ENCODE assay signal across 13 cellular contexts in genomic region chr2:8821276-8822217, GRCh38.
DNase-seq lines count a peak whose midpoint lies in the region; ATAC-seq lines count a peak whose summit lies in the region.
"Had no signal": no experiment of that assay in that cellular context is flagged by ENCODE, and none has a peak within 500 bp of the region (broad histone marks: within the 10 kb centered on the region; RNA-seq: fewer than 3 reads in every experiment).

No MANE protein-coding gene starts in this region.

- peaks cover 4% of the 10 kb centered on the region for H3K79me2 ChIP-seq in ACC112 (ENCODE audit: control insufficient read depth, insufficient read depth, low read length, unreplicated experiment)

- H3K4me1 ChIP-seq in ACC112 (ENCODE audit: control insufficient read depth, insufficient read depth, low read length, unreplicated experiment) (peaks cover 11% of the 10 kb centered on the region), muscle layer of colon (ENCODE audit: insufficient read depth, low read length) (peaks cover 23% of the 10 kb centered on the region)
- H3K4me1 ChIP-seq: foreskin keratinocyte had no signal

- H3K27ac ChIP-seq in ACC112 (ENCODE audit: low read depth, low read length) (0 out of 2 replicates have a peak overlapping the region, but pooled peaks have one; percentile 8), muscle layer of colon (ENCODE audit: low read depth, low read length) (peak overlapping the region; percentile 12)
- H3K27ac ChIP-seq: foreskin keratinocyte had no signal

- DNase-seq in MV-4-11 (lab: John Stamatoyannopoulos, UW) (peak; percentile 83), fibroblast of gingiva (ENCODE audit: low read depth) (peak; percentile 92), KG1 (lab: John Stamatoyannopoulos, UW) (no peak), GDM1 (lab: John Stamatoyannopoulos, UW) (no peak)
- DNase-seq: activated T-cell treated with anti-CD3 and anti-CD28 coated beads, Interleukin-2, amount 50 U/mL, for 24 hours; CD4-positive, CD25-positive, alpha-beta regulatory T cell; MG63 had no signal

- H3K9ac ChIP-seq in muscle layer of colon (ENCODE audit: low read length) = no peak overlapping the region

- ATAC-seq in GM21367 (IDR thresholded peaks at IDR 0.05; ENCODE audit: unreplicated experiment) (no peak), GM18873 (IDR thresholded peaks at IDR 0.05; ENCODE audit: low FRiP score, unreplicated experiment) (no peak)
- ATAC-seq: foreskin keratinocyte; stimulated activated effector memory CD8-positive, alpha-beta T cell treated with anti-CD3 and anti-CD28 coated beads, Interleukin-12 subunit alpha, Interleukin-12 subunit beta, amount 100 ng/mL, for 72 hours had no signal

- H3K27me3 ChIP-seq in ACC112 (ENCODE audit: insufficient read depth, low read length) = no peaks in the 10 kb centered on the region
- no peaks in the 10 kb centered on the region for H3K27me3 ChIP-seq in muscle layer of colon (ENCODE audit: control insufficient read depth in 1 of 2, insufficient read depth in 2 of 2, low read length in 2 of 2)
- H3K27me3 ChIP-seq: foreskin keratinocyte, MG63 had no signal

- peaks cover 4% of the 10 kb centered on the region; the same call in 1 of the 2 replicates for H3K36me3 ChIP-seq in ACC112 (ENCODE audit: insufficient read depth, low read length)
- H3K36me3 ChIP-seq in muscle layer of colon (ENCODE audit: insufficient read depth, low read length) = peaks cover 18% of the 10 kb centered on the region
- H3K36me3 ChIP-seq: MG63 had no signal

- H3K9me3 ChIP-seq in muscle layer of colon (ENCODE audit: low read length) = no peaks in the 10 kb centered on the region
- H3K9me3 ChIP-seq: MG63 had no signal

- no peak overlapping the region for H2AFZ ChIP-seq in ACC112 (ENCODE audit: low read length, unreplicated experiment)

- H3K4me3 ChIP-seq in ACC112 (ENCODE audit: low read depth, low read length) = no peak overlapping the region
- peak overlapping the region in 1 of 2 donors; percentile 16 for H3K4me3 ChIP-seq in muscle layer of colon (ENCODE audit: low read depth in 1 of 2, low read length in 2 of 2)
- H3K4me3 ChIP-seq: MG63 had no signal

Comparison
In these comparisons a context has a peak if more than half of its experiments do, and no peak if none do; other contexts are left out.
1. DNase-seq: peak in MV-4-11 (single experiment) and fibroblast of gingiva (single experiment); none in KG1 (single experiment) and GDM1 (single experiment).